8 cellular contexts compared by ENCODE assay signal in genomic region chr4:742742-743311, GRCh38. TPM values are rescaled to one million over a fixed set of nuclear protein-coding genes. Genes with fewer than 3 reads are reported as not detected.
A peak's percentile ranks its signal among the peaks of the same experiment; 100 is the strongest.
DNase-seq lines count a peak whose midpoint lies in the region; ATAC-seq and TF ChIP-seq lines count a peak whose summit lies in the region.

No MANE protein-coding gene starts in this region.

- TF ChIP-seq CTCF in chondrocyte (IDR thresholded peaks at IDR 0.05) = peak; percentile 94

- peaks cover 4% of the 10 kb centered on the region for H3K36me3 Mint-ChIP-seq in activated CD4-positive, alpha-beta T cell treated with anti-CD3 and anti-CD28 coated beads for 36 hours (ENCODE audit: low read depth)
- H3K36me3 Mint-ChIP-seq in chondrocyte (ENCODE audit: low read depth) = peaks cover 8% of the 10 kb centered on the region
- H3K36me3 Mint-ChIP-seq in memory B cell = peaks cover 11% of the 10 kb centered on the region

- intact Hi-C loops in activated CD4-positive, alpha-beta T cell treated with anti-CD3 and anti-CD28 coated beads for 36 hours (cut with DNase I, micrococcal nuclease) = loop anchor here (2.0 to 5.0 kb wide), 6 partner anchors 134 to 266 kb away; partner anchors contain the start of gene IDUA (in 2 of the 2)

- no peaks in the 10 kb centered on the region for H3K4me1 Mint-ChIP-seq in activated CD4-positive, alpha-beta T cell treated with anti-CD3 and anti-CD28 coated beads for 36 hours
- H3K4me1 Mint-ChIP-seq in chondrocyte (ENCODE audit: low read depth) (peaks cover 21% of the 10 kb centered on the region), memory B cell (peaks cover 2% of the 10 kb centered on the region)

- no peaks in the 10 kb centered on the region for H3K9me3 Mint-ChIP-seq in activated CD4-positive, alpha-beta T cell treated with anti-CD3 and anti-CD28 coated beads for 36 hours (ENCODE audit: low read depth)
- H3K9me3 Mint-ChIP-seq in chondrocyte (ENCODE audit: low read depth) (no peaks in the 10 kb centered on the region), memory B cell (peaks cover 1% of the 10 kb centered on the region)

- H3K4me3 Mint-ChIP-seq in activated CD4-positive, alpha-beta T cell treated with anti-CD3 and anti-CD28 coated beads for 36 hours = no peak overlapping the region
- H3K4me3 Mint-ChIP-seq in chondrocyte (ENCODE audit: unreplicated experiment) = no peak overlapping the region
- no peak overlapping the region for H3K4me3 Mint-ChIP-seq in memory B cell

- POLR2A ChIA-PET in activated CD4-positive, alpha-beta T cell treated with anti-CD3 and anti-CD28 coated beads for 36 hours (lab: Charles Lee) = no interaction called here

- H3K27ac Mint-ChIP-seq in activated CD4-positive, alpha-beta T cell treated with anti-CD3 and anti-CD28 coated beads for 36 hours = no peak overlapping the region
- H3K27ac Mint-ChIP-seq in chondrocyte (ENCODE audit: unreplicated experiment) = peak overlapping the region; percentile 65
- no peak overlapping the region for H3K27ac Mint-ChIP-seq in memory B cell

- peak; percentile 60 for ATAC-seq in GM19035 (IDR thresholded peaks at IDR 0.05; ENCODE audit: unreplicated experiment)
- peak; percentile 95 for ATAC-seq in activated CD4-positive, alpha-beta T cell treated with anti-CD3 and anti-CD28 coated beads for 36 hours
- ATAC-seq in memory B cell (ENCODE audit: low read depth) = peak; percentile 79
- ATAC-seq in HG03139 (IDR thresholded peaks at IDR 0.05; ENCODE audit: unreplicated experiment) = no peak

- no peaks in the 10 kb centered on the region for H3K27me3 Mint-ChIP-seq in activated CD4-positive, alpha-beta T cell treated with anti-CD3 and anti-CD28 coated beads for 36 hours
- H3K27me3 Mint-ChIP-seq in chondrocyte (ENCODE audit: low read depth) (no peaks in the 10 kb centered on the region), memory B cell (no peaks in the 10 kb centered on the region)

- CTCF ChIA-PET in activated CD4-positive, alpha-beta T cell treated with anti-CD3 and anti-CD28 coated beads for 36 hours (lab: Charles Lee) = interaction anchor here (0.5 to 2.0 kb wide), 16 partner anchors 11 to 510 kb away, joined by 3 to 11 read pairs (median 4); partner anchors contain the start of genes GAK and TMEM175

- DNase-seq in AG08395 (ENCODE audit: low spot score) (peak; percentile 91), MV-4-11 (lab: John Stamatoyannopoulos, UW) (peak; percentile 25), chondrocyte (ENCODE audit: low spot score) (peak; percentile 76), memory B cell (ENCODE audit: low spot score in 2 of 2) (peak; percentile 78 to 85)
- peak; percentile 89 for DNase-seq in activated CD4-positive, alpha-beta T cell treated with anti-CD3 and anti-CD28 coated beads for 36 hours
- DNase-seq in stimulated activated CD8-positive, alpha-beta memory T cell treated with anti-CD3 and anti-CD28 coated beads, Interleukin-4, amount 100 ng/mL, for 1 hour (ENCODE audit: low read depth in 2 of 2, low spot score in 1 of 2) = peak; percentile 53 to 60

RNA-seq across cellular contexts. Expression of gene PCGF3, which starts 37.2 kb away (rescaled TPM):
- 10 to 100 TPM; 20.6 to 22.5 TPM for total RNA-seq in activated CD4-positive, alpha-beta T cell treated with anti-CD3 and anti-CD28 coated beads for 36 hours
- total RNA-seq in chondrocyte = 54.1 to 60.8 TPM (median 55.4 TPM) in 3 replicates

RNA-seq across cellular contexts. Expression of gene SLC49A3, which starts 53.9 kb away (rescaled TPM):
- total RNA-seq in activated CD4-positive, alpha-beta T cell treated with anti-CD3 and anti-CD28 coated beads for 36 hours = under 1 TPM; 0.09 to 0.39 TPM
- total RNA-seq in chondrocyte = 0.85 to 1.3 TPM (median 0.89 TPM) in 3 replicates

Comparison
In these comparisons a context has a peak if more than half of its experiments do, and no peak if none do; other contexts are left out.
1. DNase-seq: peak in every context shown above with its lines; median percentile 91 in AG08395; 89 in activated CD4-positive, alpha-beta T cell treated with anti-CD3 and anti-CD28 coated beads for 36 hours; 82 in memory B cell; 76 in chondrocyte; 56 in stimulated activated CD8-positive, alpha-beta memory T cell treated with anti-CD3 and anti-CD28 coated beads, Interleukin-4, amount 100 ng/mL, for 1 hour; 25 in MV-4-11.